In the genomic region with DNA sequence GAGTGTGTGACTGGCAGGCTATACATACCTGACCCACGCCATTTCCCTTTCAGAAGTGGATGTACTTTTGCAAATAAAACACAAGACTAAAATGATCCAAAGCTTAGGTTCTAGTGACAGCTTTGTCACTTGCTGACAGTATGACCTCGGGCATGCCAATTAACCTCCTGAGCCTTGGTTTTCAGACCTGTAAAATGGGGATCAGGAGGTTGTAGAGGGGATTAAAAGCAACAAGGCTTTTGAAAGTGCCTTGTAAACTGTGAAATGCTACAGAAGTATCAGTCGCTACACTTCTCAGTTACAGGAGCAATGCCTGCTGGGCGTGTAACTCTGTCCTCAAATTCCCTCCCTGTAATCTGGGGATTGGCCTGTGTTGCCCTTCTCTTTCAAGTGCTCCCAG, we compare ENCODE assay signal across 9 cellular contexts. TPM values are rescaled to one million over a fixed set of nuclear protein-coding genes. Genes with fewer than 3 reads are reported as not detected.
A peak's percentile ranks its signal among the peaks of the same experiment; 100 is the strongest.
DNase-seq lines count a peak whose midpoint lies in the region; ATAC-seq and TF ChIP-seq lines count a peak whose summit lies in the region.
"Had no signal": no experiment of that assay in that cellular context is flagged by ENCODE, and none has a peak within 500 bp of the region (broad histone marks: within the 10 kb centered on the region; RNA-seq: fewer than 3 reads in every experiment).

No MANE protein-coding gene starts in this region.

- ATAC-seq in IMR-90 (ENCODE audit: low read depth), result no peak

- H4K8ac ChIP-seq in IMR-90 (ENCODE audit: low read depth in 2 of 2, low read length in 2 of 2), result peak overlapping the region in 1 of 2 experiments; percentile 43; a peak in 1 of 4 replicates

- no peak for DNase-seq in IMR-90
- DNase-seq in endothelial cell (ENCODE audit: low spot score), result no peak
- no peak for DNase-seq in osteoblast (ENCODE audit: insufficient read length, low spot score, missing footprints)
- DNase-seq in RWPE1 (ENCODE audit: low spot score), result no peak
- DNase-seq in NCI-H2227 treated with DMSO at 0.1 percent for 48 hours (lab: John Stamatoyannopoulos, UW), result no peak
- no peak for DNase-seq in mucosa of gallbladder (ENCODE audit: low spot score)
- no peak for DNase-seq in KG1 (lab: John Stamatoyannopoulos, UW)

- no TSS peak for BruUV-seq in IMR-90 (replicated peaks; lab: Mats Ljungman, UMichigan)

- H3K4me3 ChIP-seq in IMR-90 (ENCODE audit: insufficient read depth, low read depth, low read length) (peak overlapping the region; percentile 57; the same call in 1 of the 2 replicates), osteoblast (ENCODE audit: insufficient read depth, low read length) (peak overlapping the region; percentile 81)

- peaks cover 60% of the 10 kb centered on the region for H3K79me2 ChIP-seq in osteoblast (ENCODE audit: insufficient read depth, low read length)

- H3K4me1 Mint-ChIP-seq in endothelial cell (ENCODE audit: unreplicated experiment), result peaks cover 45% of the 10 kb centered on the region

- H2BK120ac ChIP-seq in IMR-90 (ENCODE audit: low read depth, low read length), result no peak overlapping the region

- H3K9ac ChIP-seq in IMR-90 (ENCODE audit: low read depth, low read length), result peak overlapping the region; percentile 92

- CTCF ChIA-PET in IMR-90 (lab: Yijun Ruan, JAX), result interaction anchor here (1.3 kb wide), 1 partner anchor 350 kb away, joined by 4 read pairs; no protein-coding TSS in a partner anchor
- CTCF ChIA-PET in RWPE1 (lab: Yijun Ruan, JAX), result interaction anchor here (0.7 kb wide), 1 partner anchor 660 kb away, joined by 3 read pairs; no protein-coding TSS in a partner anchor

- WGBS in IMR-90 (ENCODE audit: extremely low coverage in 2 of 2, insufficient read length in 1 of 2), 2 experiments, result 72% methylated on average over 2 of the region's 4 CpGs; no CpG with 5 or more reads in 1 of the 2 experiments

- H3K4me2 ChIP-seq in IMR-90 (ENCODE audit: low read depth, low read length) (peak overlapping the region; percentile 77), osteoblast (ENCODE audit: insufficient read depth, low read length) (peak overlapping the region; percentile 84)

- peaks cover 17% of the 10 kb centered on the region for H3K27me3 ChIP-seq in IMR-90 (ENCODE audit: control insufficient read depth, insufficient read depth, low read length)
- H3K27me3 ChIP-seq in osteoblast (ENCODE audit: insufficient read depth, low read length), result no peaks in the 10 kb centered on the region

- H3K27me3 Mint-ChIP-seq in endothelial cell (ENCODE audit: unreplicated experiment), result peaks cover 13% of the 10 kb centered on the region

- H3K9me3 Mint-ChIP-seq in endothelial cell (ENCODE audit: unreplicated experiment), result no peaks in the 10 kb centered on the region

- intact Hi-C loops in IMR-90 (cut with micrococcal nuclease), result loop anchor here (5.0 kb wide), 1 partner anchor 351 kb away; no protein-coding TSS in a partner anchor

- peak overlapping the region; percentile 33; the same call in 1 of the 2 replicates for H3K23ac ChIP-seq in IMR-90 (ENCODE audit: low read depth, low read length)

- no peak overlapping the region for H3K4ac ChIP-seq in IMR-90 (ENCODE audit: low read depth, low read length)

- no peak overlapping the region for H2BK5ac ChIP-seq in IMR-90 (ENCODE audit: low read depth, low read length, poor library complexity, severe bottlenecking)

- POLR2A ChIA-PET in IMR-90 (lab: Charles Lee; ENCODE audit: unreplicated experiment), result no interaction called here
- POLR2A ChIA-PET in RWPE1 (lab: Yijun Ruan, JAX; ENCODE audit: low non-redundant PET), result no interaction called here

- TF ChIP-seq CTCF in C4-2B (conservative IDR thresholded peaks at IDR 0.05), result no peak
- no peak for TF ChIP-seq CTCF in IMR-90 (conservative IDR thresholded peaks at IDR 0.05; ENCODE audit: low read depth, low read length)
- no peak for TF ChIP-seq CTCF in endothelial cell (IDR thresholded peaks at IDR 0.05; ENCODE audit: unreplicated experiment)
- no peak for TF ChIP-seq CTCF in osteoblast (IDR thresholded peaks at IDR 0.05; ENCODE audit: extremely low read depth, low read depth, low read length)
- no peak for TF ChIP-seq CTCF in RWPE1 (conservative IDR thresholded peaks at IDR 0.05; ENCODE audit: low read depth)

- in situ Hi-C loops in IMR-90 (cut with MboI; ENCODE audit: low sequenced_read_pairs), result loop anchor here (25.0 kb wide), 1 partner anchor 271 kb away; no protein-coding TSS in a partner anchor

- no peak overlapping the region for H3K18ac ChIP-seq in IMR-90 (ENCODE audit: low read depth, low read length)

- H3K36me3 ChIP-seq in IMR-90 (ENCODE audit: control insufficient read depth, insufficient read depth, low read length) (no peaks in the 10 kb centered on the region), osteoblast (ENCODE audit: insufficient read depth, low read length) (no peaks in the 10 kb centered on the region)
- H3K36me3 ChIP-seq: SJSA1 had no signal

- peaks cover 31% of the 10 kb centered on the region for H3K36me3 Mint-ChIP-seq in endothelial cell (ENCODE audit: low read depth, unreplicated experiment)

- dilution Hi-C loops in IMR-90 (cut with HindIII; ENCODE audit: low sequenced_read_pairs, unreplicated experiment), result no loop called here

- H2BK15ac ChIP-seq in IMR-90 (ENCODE audit: low read depth, low read length), result no peak overlapping the region

- H3K14ac ChIP-seq in IMR-90 (replicated peaks; ENCODE audit: low read depth, low read length), result 0 out of 2 replicates have a peak overlapping the region, but pooled peaks have one; percentile 26

- H2AK9ac ChIP-seq in IMR-90 (replicated peaks; ENCODE audit: low read depth, low read length, poor library complexity), result no peak overlapping the region

- peaks cover 6% of the 10 kb centered on the region; the same call in 1 of the 2 replicates for H3K9me1 ChIP-seq in IMR-90 (ENCODE audit: insufficient read depth, low read length)

- no peak for TF ChIP-seq RAD21 in IMR-90 (IDR thresholded peaks at IDR 0.05; ENCODE audit: low read length)

- H3K79me1 ChIP-seq in IMR-90 (ENCODE audit: low read depth in 1 of 2, low read length in 2 of 2), result peaks cover 25 to 54% of the 10 kb centered on the region in 2 experiments

- H3K27ac ChIP-seq in C4-2B (peak overlapping the region; percentile 74; the same call in 1 of the 2 replicates), IMR-90 (ENCODE audit: insufficient read depth, low read length) (peak overlapping the region; percentile 2; the same call in 1 of the 2 replicates), osteoblast (ENCODE audit: low read depth, low read length) (peak overlapping the region; percentile 76), RWPE1 (no peak overlapping the region)
- H3K27ac ChIP-seq: SJSA1 had no signal

- no peak overlapping the region for H4K91ac ChIP-seq in IMR-90 (ENCODE audit: insufficient read depth, low read depth, low read length)

- H2AK5ac ChIP-seq in IMR-90 (ENCODE audit: low read depth, low read length), result no peak overlapping the region

- H4K20me1 ChIP-seq in IMR-90 (ENCODE audit: insufficient read depth, low read length) (peaks cover 54% of the 10 kb centered on the region), osteoblast (ENCODE audit: insufficient read depth, low read length) (peaks cover 41% of the 10 kb centered on the region)

- H4K5ac ChIP-seq in IMR-90 (ENCODE audit: low read depth, low read length), result 0 out of 2 replicates have a peak overlapping the region, but pooled peaks have one; percentile 20

- H3K4me1 ChIP-seq in IMR-90 (ENCODE audit: control insufficient read depth, insufficient read depth, low read length) (peaks cover 10% of the 10 kb centered on the region), osteoblast (ENCODE audit: insufficient read depth, low read length) (peaks cover 12% of the 10 kb centered on the region)

- peak overlapping the region; percentile 98 for H3K4me3 Mint-ChIP-seq in endothelial cell (ENCODE audit: unreplicated experiment)

- no peak overlapping the region for H2BK20ac ChIP-seq in IMR-90 (ENCODE audit: low read depth, low read length)

- no peak overlapping the region for H3K56ac ChIP-seq in IMR-90 (ENCODE audit: extremely low read depth, insufficient read depth, low read length)

- H3K9me3 ChIP-seq in IMR-90 (ENCODE audit: control insufficient read depth, insufficient read depth, low read length) (peaks cover 6% of the 10 kb centered on the region; the same call in 1 of the 2 replicates), osteoblast (ENCODE audit: low read depth, low read length) (no peaks in the 10 kb centered on the region)

- no peak overlapping the region for H2AFZ ChIP-seq in IMR-90 (replicated peaks; ENCODE audit: low read length, poor library complexity)
- no peak overlapping the region for H2AFZ ChIP-seq in osteoblast (ENCODE audit: low read length)

- H3K27ac Mint-ChIP-seq in endothelial cell (ENCODE audit: unreplicated experiment), result peak overlapping the region; percentile 18

- TF ChIP-seq POLR2A in IMR-90 (IDR thresholded peaks at IDR 0.05; ENCODE audit: low read depth, low read length), result no peak

TF ChIP-seq in IMR-90, 13 proteins besides CTCF, POLR2A, EP300 and RAD21 (continues in another document):
- no peak for TF ChIP-seq RCOR1 (IDR thresholded peaks at IDR 0.05; ENCODE audit: insufficient replicate concordance, low read length)
- no peak for TF ChIP-seq RFX5 (IDR thresholded peaks at IDR 0.05; ENCODE audit: low read depth, low read length)
- TF ChIP-seq MAFK (IDR thresholded peaks at IDR 0.05; ENCODE audit: low read depth, low read length), result no peak
- TF ChIP-seq CEBPB (IDR thresholded peaks at IDR 0.05; ENCODE audit: low read depth, low read length), result no peak
- TF ChIP-seq MAZ (IDR thresholded peaks at IDR 0.05; ENCODE audit: borderline replicate concordance, low read depth, low read length), result no peak
- no peak for TF ChIP-seq FOS (IDR thresholded peaks at IDR 0.05; ENCODE audit: low read depth, low read length)
- no peak for TF ChIP-seq NFE2L2 (IDR thresholded peaks at IDR 0.05; ENCODE audit: low read depth, low read length)
- no peak for TF ChIP-seq BHLHE40 (IDR thresholded peaks at IDR 0.05; ENCODE audit: low read depth, low read length)
- TF ChIP-seq, protein P1, sequence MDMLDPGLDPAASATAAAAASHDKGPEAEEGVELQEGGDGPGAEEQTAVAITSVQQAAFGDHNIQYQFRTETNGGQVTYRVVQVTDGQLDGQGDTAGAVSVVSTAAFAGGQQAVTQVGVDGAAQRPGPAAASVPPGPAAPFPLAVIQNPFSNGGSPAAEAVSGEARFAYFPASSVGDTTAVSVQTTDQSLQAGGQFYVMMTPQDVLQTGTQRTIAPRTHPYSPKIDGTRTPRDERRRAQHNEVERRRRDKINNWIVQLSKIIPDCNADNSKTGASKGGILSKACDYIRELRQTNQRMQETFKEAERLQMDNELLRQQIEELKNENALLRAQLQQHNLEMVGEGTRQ (IDR thresholded peaks at IDR 0.05; ENCODE audit: low read depth, low read length), result no peak
- TF ChIP-seq CHD1 (IDR thresholded peaks at IDR 0.05; ENCODE audit: low read depth, low read length), result no peak

RNA-seq across cellular contexts. Expression of a gene that starts 8.7 kb away (rescaled TPM):
- total RNA-seq in IMR-90 (2012; rRNA removed), result 11.7 and 15.1 TPM in 2 replicates
- 5.1 and 6.3 TPM in 2 replicates for polyA plus RNA-seq in IMR-90 (2012; rRNA removed)
- 3.2 and 4.4 TPM in 2 replicates for polyA plus RNA-seq in IMR-90 (2012; cell fraction: cytosol; rRNA removed)
- 9.7 and 18.9 TPM in 2 replicates for polyA plus RNA-seq in IMR-90 (2012; cell fraction: nucleus; rRNA removed; ENCODE audit: low replicate concordance)
- 164 TPM for total RNA-seq in endothelial cell (ENCODE audit: unreplicated experiment)
- total RNA-seq in osteoblast, result 62.6 and 69.5 TPM in 2 replicates
- 106 TPM for total RNA-seq in mucosa of gallbladder
